Comparison of ENCODE assay signal across 11 cellular contexts in the genomic region with DNA sequence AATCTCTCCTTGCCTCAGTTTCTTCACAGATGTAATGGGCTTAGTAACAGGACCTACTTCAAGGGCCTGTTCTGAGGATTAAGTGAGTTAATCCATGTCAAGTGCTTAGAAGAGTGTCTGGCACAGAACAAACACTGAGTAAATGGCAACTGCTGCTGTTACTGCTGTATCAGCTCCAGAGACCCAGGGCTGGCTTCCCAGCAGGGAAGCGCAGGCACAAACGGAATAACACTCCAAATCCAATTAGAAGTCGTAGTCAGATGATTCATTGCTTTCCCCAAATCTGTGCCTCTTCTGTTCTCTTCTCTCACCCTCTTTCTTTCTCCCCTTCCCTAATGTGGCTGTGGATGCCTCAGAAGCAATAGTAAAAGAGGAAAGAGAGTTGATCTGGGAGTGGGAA.
DNase-seq lines count a peak whose midpoint lies in the region; ATAC-seq lines count a peak whose summit lies in the region.
"Had no signal": no experiment of that assay in that cellular context is flagged by ENCODE, and none has a peak within 500 bp of the region (broad histone marks: within the 10 kb centered on the region; RNA-seq: fewer than 3 reads in every experiment).

No MANE protein-coding gene starts in this region.

- intact Hi-C loops in left ventricle myocardium superior (cut with micrococcal nuclease) (no loop called here), Right ventricle myocardium inferior (cut with DNase I) (no loop called here)

- DNase-seq in left ventricle myocardium superior (no peak), Right ventricle myocardium inferior (ENCODE audit: missing footprints) (no peak), NCI-H510A (lab: John Stamatoyannopoulos, UW) (peak; percentile 18), fibroblast of peridontal ligament (ENCODE audit: extremely low read depth) (peak; percentile 14), 8988T (no peak)
- DNase-seq in activated CD4-positive, alpha-beta T cell treated with anti-CD3 and anti-CD28 coated beads for 4 hours = no peak
- no peak for DNase-seq in stimulated activated CD4-positive, alpha-beta T cell treated with anti-CD3 and anti-CD28 coated beads, Interleukin-15, amount 100 ng/mL, for 24 hours
- DNase-seq: DMS 273 treated with DMSO at 0.1 percent for 48 hours, nucleus accumbens, testis had no signal

- peak; percentile 48 for ATAC-seq in left ventricle myocardium superior
- ATAC-seq in Right ventricle myocardium inferior = no peak
- ATAC-seq in HG03196 (IDR thresholded peaks at IDR 0.05; ENCODE audit: unreplicated experiment) = no peak

Comparison
In these comparisons a context has a peak if more than half of its experiments do, and no peak if none do; other contexts are left out.
1. DNase-seq: peak in NCI-H510A (single experiment) and fibroblast of peridontal ligament (single experiment); none in left ventricle myocardium superior (single experiment), Right ventricle myocardium inferior (single experiment), activated CD4-positive, alpha-beta T cell treated with anti-CD3 and anti-CD28 coated beads for 4 hours (0 of 2), stimulated activated CD4-positive, alpha-beta T cell treated with anti-CD3 and anti-CD28 coated beads, Interleukin-15, amount 100 ng/mL, for 24 hours (single experiment) and 8988T (single experiment).